ENCODE assay signal across 11 cellular contexts in the genomic region with DNA sequence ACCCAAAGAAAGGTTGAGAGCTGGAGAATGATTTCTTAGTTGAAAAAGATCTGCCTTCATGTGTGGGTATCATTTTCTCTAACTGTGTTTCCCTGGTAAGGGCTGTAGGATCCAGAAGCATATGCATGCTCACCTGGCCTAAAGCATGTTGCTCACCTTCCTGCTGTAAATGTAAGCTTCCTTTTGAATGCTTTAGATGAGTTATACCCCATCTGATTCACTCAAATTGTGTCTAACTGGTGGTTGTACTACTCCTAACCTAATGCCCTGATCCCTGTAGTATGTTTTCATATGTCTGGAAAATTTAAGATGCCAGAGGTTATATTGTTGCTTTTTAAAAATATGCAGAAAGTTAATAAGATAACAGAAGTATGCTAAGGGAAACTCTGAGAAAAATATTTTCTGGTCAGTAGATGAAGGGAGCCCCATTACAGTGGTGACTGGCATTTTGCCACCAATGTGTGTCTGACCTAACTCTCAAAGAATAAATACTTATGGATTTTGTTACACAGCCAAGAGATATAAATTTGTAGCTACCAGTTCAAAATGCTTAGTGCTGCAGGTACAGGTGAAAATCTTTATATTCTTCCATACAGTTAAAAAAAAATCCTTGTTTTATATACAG. TPM values are rescaled to one million over a fixed set of nuclear protein-coding genes. Genes with fewer than 3 reads are reported as not detected.
DNase-seq lines count a peak whose midpoint lies in the region; ATAC-seq and TF ChIP-seq lines count a peak whose summit lies in the region.
"Had no signal": no experiment of that assay in that cellular context is flagged by ENCODE, and none has a peak within 500 bp of the region (broad histone marks: within the 10 kb centered on the region; RNA-seq: fewer than 3 reads in every experiment).

No MANE protein-coding gene starts in this region.

- CTCF ChIA-PET in activated CD8-positive, alpha-beta T cell treated with anti-CD3 and anti-CD28 coated beads for 36 hours (lab: Charles Lee), result interaction anchor here (0.8 to 3.7 kb wide), 5 partner anchors 18 to 148 kb away, joined by 3 to 16 read pairs (median 4); no protein-coding TSS in a partner anchor

- peaks cover 4% of the 10 kb centered on the region for H3K36me3 Mint-ChIP-seq in natural killer cell treated with Interleukin-12 subunit alpha and Interleukin-12 subunit beta and Interleukin-15 and Interleukin-18, amount 100 ng/mL, for 72 hours
- H3K36me3 Mint-ChIP-seq in natural killer cell, result no peaks in the 10 kb centered on the region
- peaks cover 38% of the 10 kb centered on the region for H3K36me3 Mint-ChIP-seq in activated CD8-positive, alpha-beta T cell treated with anti-CD3 and anti-CD28 coated beads for 36 hours (ENCODE audit: low read depth)

- no peak for TF ChIP-seq CTCF in natural killer cell (IDR thresholded peaks at IDR 0.05)
- TF ChIP-seq CTCF in activated CD8-positive, alpha-beta T cell treated with anti-CD3 and anti-CD28 coated beads for 36 hours (IDR thresholded peaks at IDR 0.05), result no peak

- no peaks in the 10 kb centered on the region for H3K9me3 Mint-ChIP-seq in natural killer cell treated with Interleukin-12 subunit alpha and Interleukin-12 subunit beta and Interleukin-15 and Interleukin-18, amount 100 ng/mL, for 72 hours
- no peaks in the 10 kb centered on the region for H3K9me3 Mint-ChIP-seq in natural killer cell
- no peaks in the 10 kb centered on the region for H3K9me3 Mint-ChIP-seq in activated CD8-positive, alpha-beta T cell treated with anti-CD3 and anti-CD28 coated beads for 36 hours

- no peak for ATAC-seq in natural killer cell treated with Interleukin-12 subunit alpha and Interleukin-12 subunit beta and Interleukin-15 and Interleukin-18, amount 100 ng/mL, for 72 hours
- ATAC-seq in natural killer cell, result no peak
- ATAC-seq in activated CD8-positive, alpha-beta T cell treated with anti-CD3 and anti-CD28 coated beads for 36 hours, result no peak
- no peak for ATAC-seq in HG02759 (IDR thresholded peaks at IDR 0.05; ENCODE audit: unreplicated experiment)
- ATAC-seq in HG03039 (IDR thresholded peaks at IDR 0.05; ENCODE audit: unreplicated experiment), result no peak
- ATAC-seq: Panc1 had no signal

- POLR2A ChIA-PET in activated CD8-positive, alpha-beta T cell treated with anti-CD3 and anti-CD28 coated beads for 36 hours (lab: Charles Lee), result interaction anchor here (1.0 kb wide), 1 partner anchor 168 kb away, joined by 3 read pairs; no protein-coding TSS in a partner anchor

- H3K27ac Mint-ChIP-seq in natural killer cell treated with Interleukin-12 subunit alpha and Interleukin-12 subunit beta and Interleukin-15 and Interleukin-18, amount 100 ng/mL, for 72 hours, result peak overlapping the region; percentile 82 to 92
- H3K27ac Mint-ChIP-seq in natural killer cell, result no peak overlapping the region
- H3K27ac Mint-ChIP-seq in activated CD8-positive, alpha-beta T cell treated with anti-CD3 and anti-CD28 coated beads for 36 hours, result peak overlapping the region; percentile 93

- H3K4me1 Mint-ChIP-seq in natural killer cell treated with Interleukin-12 subunit alpha and Interleukin-12 subunit beta and Interleukin-15 and Interleukin-18, amount 100 ng/mL, for 72 hours (ENCODE audit: low read depth in 2 of 2), result peaks cover 16 to 23% of the 10 kb centered on the region in 2 donors
- H3K4me1 Mint-ChIP-seq in natural killer cell, result no peaks in the 10 kb centered on the region
- H3K4me1 Mint-ChIP-seq in activated CD8-positive, alpha-beta T cell treated with anti-CD3 and anti-CD28 coated beads for 36 hours (ENCODE audit: low read depth), result peaks cover 33% of the 10 kb centered on the region

- intact Hi-C loops in natural killer cell (cut with micrococcal nuclease), result no loop called here
- intact Hi-C loops in activated CD8-positive, alpha-beta T cell treated with anti-CD3 and anti-CD28 coated beads for 36 hours (cut with micrococcal nuclease), result no loop called here

- no peak overlapping the region for H3K4me3 Mint-ChIP-seq in natural killer cell treated with Interleukin-12 subunit alpha and Interleukin-12 subunit beta and Interleukin-15 and Interleukin-18, amount 100 ng/mL, for 72 hours
- H3K4me3 Mint-ChIP-seq in natural killer cell, result no peak overlapping the region
- H3K4me3 Mint-ChIP-seq in activated CD8-positive, alpha-beta T cell treated with anti-CD3 and anti-CD28 coated beads for 36 hours, result no peak overlapping the region

- no peak for DNase-seq in natural killer cell treated with Interleukin-12 subunit alpha and Interleukin-12 subunit beta and Interleukin-15 and Interleukin-18, amount 100 ng/mL, for 72 hours (ENCODE audit: low spot score)
- DNase-seq in natural killer cell, result no peak
- no peak for DNase-seq in activated CD8-positive, alpha-beta T cell treated with anti-CD3 and anti-CD28 coated beads for 36 hours
- peak; percentile 35 for DNase-seq in glomerular visceral epithelial cell (ENCODE audit: extremely low spot score)
- DNase-seq in OCI-M2 (lab: John Stamatoyannopoulos, UW; ENCODE audit: unreplicated experiment), result no peak
- DNase-seq in COR-L47 (lab: John Stamatoyannopoulos, UW), result no peak
- DNase-seq: C1 segment of cervical spinal cord, NCI-H1694 treated with DMSO at 0.1 percent for 48 hours had no signal

- no peaks in the 10 kb centered on the region for H3K27me3 Mint-ChIP-seq in natural killer cell treated with Interleukin-12 subunit alpha and Interleukin-12 subunit beta and Interleukin-15 and Interleukin-18, amount 100 ng/mL, for 72 hours
- H3K27me3 Mint-ChIP-seq in natural killer cell (ENCODE audit: low read depth in 2 of 2), result peaks cover 0 to 2% of the 10 kb centered on the region in 2 donors
- H3K27me3 Mint-ChIP-seq in activated CD8-positive, alpha-beta T cell treated with anti-CD3 and anti-CD28 coated beads for 36 hours, result no peaks in the 10 kb centered on the region

RNA-seq across cellular contexts. Expression of a gene that starts 7.7 kb away (rescaled TPM):
- total RNA-seq in natural killer cell treated with Interleukin-12 subunit alpha and Interleukin-12 subunit beta and Interleukin-15 and Interleukin-18, amount 100 ng/mL, for 72 hours, result under 1 TPM in 1 of 2 donors, not detected in 1; 0.19 TPM
- total RNA-seq in natural killer cell, result under 1 TPM in 1 of 3 donors, not detected in 2; 0.12 TPM
- total RNA-seq in activated CD8-positive, alpha-beta T cell treated with anti-CD3 and anti-CD28 coated beads for 36 hours, result under 1 TPM; 0.11 to 0.13 TPM

Comparison
In these comparisons a context has a peak if more than half of its experiments do, and no peak if none do; other contexts are left out.
1. H3K27ac Mint-ChIP-seq: peak in natural killer cell treated with Interleukin-12 subunit alpha and Interleukin-12 subunit beta and Interleukin-15 and Interleukin-18, amount 100 ng/mL, for 72 hours (2 of 2) and activated CD8-positive, alpha-beta T cell treated with anti-CD3 and anti-CD28 coated beads for 36 hours (single experiment); none in natural killer cell (0 of 2).